Comparison of ENCODE assay signal across 11 cellular contexts in genomic region chr10:119737039-119737663, GRCh38. TPM values are rescaled to one million over a fixed set of nuclear protein-coding genes. Genes with fewer than 3 reads are reported as not detected.
DNase-seq lines count a peak whose midpoint lies in the region; ATAC-seq, FAIRE-seq and TF ChIP-seq lines count a peak whose summit lies in the region.
"Had no signal": no experiment of that assay in that cellular context is flagged by ENCODE, and none has a peak within 500 bp of the region (broad histone marks: within the 10 kb centered on the region; RNA-seq: fewer than 3 reads in every experiment).

No MANE protein-coding gene starts in this region.

- H3K79me2 ChIP-seq in astrocyte (ENCODE audit: insufficient read depth, low read length) (peaks cover 59% of the 10 kb centered on the region), osteoblast (ENCODE audit: insufficient read depth, low read length) (peaks cover 27% of the 10 kb centered on the region)

- CTCF ChIA-PET in A673 (lab: Charles Lee) (interaction anchor here (0.9 to 1.0 kb wide), 2 partner anchors 11 to 13 kb away, joined by 4 to 8 read pairs; partner anchors contain the start of gene INPP5F), T-cell (lab: Charles Lee) (interaction anchor here (0.5 to 2.6 kb wide), 5 partner anchors 12 to 62 kb away, joined by 3 to 16 read pairs (median 4); partner anchors contain the start of gene INPP5F (in 1 of the 2))
- CTCF ChIA-PET in activated CD4-positive, alpha-beta memory T cell treated with anti-CD3 and anti-CD28 coated beads for 36 hours (lab: Charles Lee): interaction anchor here (0.6 to 2.4 kb wide), 7 partner anchors 13 to 169 kb away, joined by 3 to 13 read pairs (median 4); no protein-coding TSS in a partner anchor

- no TSS peak for BruUV-seq in A673 (replicated peaks; lab: Mats Ljungman, UMichigan)

- 94% methylated on average over 2 of the region's 2 CpGs for WGBS in HUES64

- H3K9me3 Mint-ChIP-seq in astrocyte (ENCODE audit: unreplicated experiment) (no peaks in the 10 kb centered on the region), T-cell (no peaks in the 10 kb centered on the region)
- no peaks in the 10 kb centered on the region for H3K9me3 Mint-ChIP-seq in activated CD4-positive, alpha-beta memory T cell treated with anti-CD3 and anti-CD28 coated beads for 36 hours
- H3K9me3 Mint-ChIP-seq: activated T-helper 2 cell treated with anti-CD3 and anti-CD28 coated beads, Interferon-gamma antibody, Interleukin-2, Interleukin-4, amounts not matched to agents 10 μg/mL and 5 μg/mL and 100 μg/mL, durations not matched to agents 14 hours and 24 hours and 36 hours had no signal

- peaks cover 37% of the 10 kb centered on the region for H3K4me1 Mint-ChIP-seq in astrocyte (ENCODE audit: low read depth, unreplicated experiment)
- H3K4me1 Mint-ChIP-seq in T-cell: peaks cover 26 to 41% (median 39%) of the 10 kb centered on the region in 3 donors
- peaks cover 40% of the 10 kb centered on the region for H3K4me1 Mint-ChIP-seq in activated CD4-positive, alpha-beta memory T cell treated with anti-CD3 and anti-CD28 coated beads for 36 hours (ENCODE audit: low read depth)

- H4K20me1 ChIP-seq in astrocyte (ENCODE audit: insufficient read depth, low read length) (no peaks in the 10 kb centered on the region), osteoblast (ENCODE audit: insufficient read depth, low read length) (no peaks in the 10 kb centered on the region)

- peak; percentile 84 for DNase-seq in A673 (ENCODE audit: low spot score)
- DNase-seq in astrocyte (ENCODE audit: low read depth): no peak
- no peak for DNase-seq in osteoblast (ENCODE audit: insufficient read length, low spot score, missing footprints)
- no peak for DNase-seq in T-cell
- no peak for DNase-seq in activated CD4-positive, alpha-beta memory T cell treated with anti-CD3 and anti-CD28 coated beads for 36 hours
- DNase-seq in NCI-H1092 (lab: John Stamatoyannopoulos, UW): no peak
- DNase-seq: activated CD4-positive, CD25-positive, alpha-beta regulatory T cell; thyroid gland had no signal

- H3K27ac Mint-ChIP-seq in astrocyte (ENCODE audit: unreplicated experiment): peak overlapping the region; percentile 97
- peak overlapping the region in 1 of 2 donors; percentile 66 for H3K27ac Mint-ChIP-seq in T-cell
- no peak overlapping the region for H3K27ac Mint-ChIP-seq in activated CD4-positive, alpha-beta memory T cell treated with anti-CD3 and anti-CD28 coated beads for 36 hours
- H3K27ac Mint-ChIP-seq: activated T-helper 2 cell treated with anti-CD3 and anti-CD28 coated beads, Interferon-gamma antibody, Interleukin-2, Interleukin-4, amounts not matched to agents 10 μg/mL and 5 μg/mL and 100 μg/mL, durations not matched to agents 14 hours and 24 hours and 36 hours had no signal

- H3K9ac ChIP-seq in HUES64 (ENCODE audit: low read depth, low read length) (peak overlapping the region; percentile 6; the same call in 1 of the 2 replicates), astrocyte (ENCODE audit: low read length) (peak overlapping the region; percentile 14)

- H3K36me3 Mint-ChIP-seq in astrocyte (ENCODE audit: low read depth, unreplicated experiment) (no peaks in the 10 kb centered on the region), T-cell (no peaks in the 10 kb centered on the region)
- H3K36me3 Mint-ChIP-seq in activated CD4-positive, alpha-beta memory T cell treated with anti-CD3 and anti-CD28 coated beads for 36 hours: no peaks in the 10 kb centered on the region

- H3K36me3 ChIP-seq in A673 (ENCODE audit: insufficient read depth, low read length, poor library complexity, severe bottlenecking) (no peaks in the 10 kb centered on the region), HUES64 (ENCODE audit: insufficient read depth, low read length) (no peaks in the 10 kb centered on the region), astrocyte (ENCODE audit: insufficient read depth, low read length) (no peaks in the 10 kb centered on the region), osteoblast (ENCODE audit: insufficient read depth, low read length) (no peaks in the 10 kb centered on the region)
- H3K36me3 ChIP-seq: thyroid gland had no signal

- TF ChIP-seq CTCF in A673 (conservative IDR thresholded peaks at IDR 0.05; ENCODE audit: low read depth, low read length) (no peak), astrocyte (IDR thresholded peaks at IDR 0.05; ENCODE audit: insufficient read depth, low read depth, low read length) (no peak), osteoblast (IDR thresholded peaks at IDR 0.05; ENCODE audit: extremely low read depth, low read depth, low read length) (no peak)

- H3K4me2 ChIP-seq in astrocyte (ENCODE audit: low read length) (peak overlapping the region; percentile 74), osteoblast (ENCODE audit: insufficient read depth, low read length) (peak overlapping the region; percentile 54)

- no peak overlapping the region for H2AFZ ChIP-seq in astrocyte (ENCODE audit: low read depth, low read length)
- H2AFZ ChIP-seq in osteoblast (ENCODE audit: low read length): peak overlapping the region; percentile 72

- no peaks in the 10 kb centered on the region for H3K9me3 ChIP-seq in A673 (ENCODE audit: low read depth, low read length, poor library complexity, severe bottlenecking)
- no peaks in the 10 kb centered on the region for H3K9me3 ChIP-seq in HUES64 (ENCODE audit: insufficient read depth, low read depth, low read length)
- H3K9me3 ChIP-seq in astrocyte (ENCODE audit: insufficient read depth, low read depth, low read length): no peaks in the 10 kb centered on the region
- no peaks in the 10 kb centered on the region for H3K9me3 ChIP-seq in osteoblast (ENCODE audit: low read depth, low read length)
- H3K9me3 ChIP-seq: thyroid gland had no signal

- H3K27me3 ChIP-seq in A673 (replicated peaks; ENCODE audit: insufficient read depth, low read depth, low read length, poor library complexity) (no peaks in the 10 kb centered on the region), HUES64 (ENCODE audit: insufficient read depth, low read length) (no peaks in the 10 kb centered on the region), astrocyte (ENCODE audit: insufficient read depth, low read length) (no peaks in the 10 kb centered on the region), osteoblast (ENCODE audit: insufficient read depth, low read length) (no peaks in the 10 kb centered on the region)
- H3K27me3 ChIP-seq: thyroid gland had no signal

- FAIRE-seq in astrocyte (lab: Jason Lieb, UNC): no peak

- intact Hi-C loops in A673 (cut with micrococcal nuclease; ENCODE audit: unreplicated experiment): no loop called here
- intact Hi-C loops in activated CD4-positive, alpha-beta memory T cell treated with anti-CD3 and anti-CD28 coated beads for 36 hours (cut with micrococcal nuclease): loop anchor here (2.0 to 5.0 kb wide), 2 partner anchors 32 to 95 kb away; no protein-coding TSS in a partner anchor

- ATAC-seq in T-cell (replicated peaks in 1 of 4) (no peak), HG03439 (IDR thresholded peaks at IDR 0.05; ENCODE audit: unreplicated experiment) (no peak)

- POLR2A ChIA-PET in A673 (lab: Charles Lee; ENCODE audit: low non-redundant PET) (interaction anchor here (0.6 to 1.0 kb wide), 2 partner anchors 11 to 12 kb away, joined by 3 to 6 read pairs; partner anchors contain the start of gene INPP5F), T-cell (lab: Charles Lee) (interaction anchor here in 1 of 2 donors (0.7 to 1.0 kb wide), 3 partner anchors 11 to 62 kb away, joined by 3 read pairs; partner anchors contain the start of gene INPP5F)
- POLR2A ChIA-PET in activated CD4-positive, alpha-beta memory T cell treated with anti-CD3 and anti-CD28 coated beads for 36 hours (lab: Charles Lee): interaction anchor here (0.9 to 1.7 kb wide), 2 partner anchors 8 to 11 kb away, joined by 3 to 8 read pairs; partner anchors contain the start of gene INPP5F

- H3K4me3 Mint-ChIP-seq in astrocyte (ENCODE audit: unreplicated experiment) (no peak overlapping the region), T-cell (peak overlapping the region in 1 of 3 donors; percentile 56)
- H3K4me3 Mint-ChIP-seq in activated CD4-positive, alpha-beta memory T cell treated with anti-CD3 and anti-CD28 coated beads for 36 hours: no peak overlapping the region

- H3K4me1 ChIP-seq in A673 (ENCODE audit: insufficient read depth, low read length, poor library complexity, severe bottlenecking): peaks cover 73% of the 10 kb centered on the region
- peaks cover 53% of the 10 kb centered on the region for H3K4me1 ChIP-seq in HUES64 (ENCODE audit: insufficient read depth, low read length)
- peaks cover 26% of the 10 kb centered on the region for H3K4me1 ChIP-seq in astrocyte (ENCODE audit: insufficient read depth, low read length)
- H3K4me1 ChIP-seq in osteoblast (ENCODE audit: insufficient read depth, low read length): peaks cover 19% of the 10 kb centered on the region
- H3K4me1 ChIP-seq: thyroid gland had no signal

- H3K27ac ChIP-seq in A673 (ENCODE audit: low read depth, low read length, poor library complexity, severe bottlenecking): peak overlapping the region; percentile 76
- H3K27ac ChIP-seq in HUES64 (ENCODE audit: low read depth, low read length): peak overlapping the region; percentile 9; the same call in 1 of the 2 replicates
- H3K27ac ChIP-seq in astrocyte (ENCODE audit: low read depth, low read length): peak overlapping the region; percentile 52
- H3K27ac ChIP-seq in osteoblast (ENCODE audit: low read depth, low read length): peak overlapping the region; percentile 52
- H3K27ac ChIP-seq: thyroid gland had no signal

- H3K4me3 ChIP-seq in A673 (ENCODE audit: low read depth, low read length, poor library complexity, severe bottlenecking) (peak overlapping the region; percentile 6), HUES64 (ENCODE audit: low read length) (no peak overlapping the region), astrocyte (ENCODE audit: insufficient read depth, low read depth, low read length) (no peak overlapping the region), osteoblast (ENCODE audit: insufficient read depth, low read length) (no peak overlapping the region)
- H3K4me3 ChIP-seq: thyroid gland had no signal

- no peaks in the 10 kb centered on the region for H3K27me3 Mint-ChIP-seq in astrocyte (ENCODE audit: low read depth, unreplicated experiment)
- H3K27me3 Mint-ChIP-seq in T-cell: no peaks in the 10 kb centered on the region
- no peaks in the 10 kb centered on the region for H3K27me3 Mint-ChIP-seq in activated CD4-positive, alpha-beta memory T cell treated with anti-CD3 and anti-CD28 coated beads for 36 hours

RNA-seq across cellular contexts. Expression of gene INPP5F, which starts 11.3 kb away (rescaled TPM):
- 20.0 and 22.0 TPM in 2 replicates for total RNA-seq in A673 (2021)
- polyA plus RNA-seq in HUES64 (2013, experiment 1 of 2): 90.1 TPM
- 92.1 TPM for polyA plus RNA-seq in HUES64 (2013, experiment 2 of 2)
- 101 and 102 TPM in 2 replicates for total RNA-seq in astrocyte
- 10.9 and 11.2 TPM in 2 replicates for total RNA-seq in osteoblast
- 10 to 100 TPM in 2 of 5 donors, 1 to 10 TPM in 3; 7.3 to 13.7 (median 9.8) TPM for total RNA-seq in T-cell
- total RNA-seq in activated CD4-positive, alpha-beta memory T cell treated with anti-CD3 and anti-CD28 coated beads for 36 hours: 10 to 100 TPM; 12.8 to 13.6 TPM

Comparison
In these comparisons a context has a peak if more than half of its experiments do, and no peak if none do; other contexts are left out.
1. H3K27ac ChIP-seq: peak in every context shown above with its lines; median percentile 76 in A673; 52 in astrocyte; 52 in osteoblast; 9 in HUES64.